8 cellular contexts compared by ENCODE assay signal in genomic region chr11:72111803-72112540, GRCh38. TPM values are rescaled to one million over a fixed set of nuclear protein-coding genes. Genes with fewer than 3 reads are reported as not detected.
DNase-seq lines count a peak whose midpoint lies in the region; TF ChIP-seq lines count a peak whose summit lies in the region.

No MANE protein-coding gene starts in this region.

- peak overlapping the region; percentile 81 for H3K4me2 ChIP-seq in MM.1S (ENCODE audit: low read depth, low read length)

- under 1% methylated on average over 29 of the region's 29 CpGs for WGBS in suprapubic skin

- no peaks in the 10 kb centered on the region for H3K9me3 ChIP-seq in MM.1S (replicated peaks; ENCODE audit: insufficient read depth, low read length)
- H3K9me3 ChIP-seq in suprapubic skin, result no peaks in the 10 kb centered on the region

- H3K36me3 ChIP-seq in MM.1S (replicated peaks; ENCODE audit: insufficient read depth, low read length) (no peaks in the 10 kb centered on the region), suprapubic skin (peaks cover 22% of the 10 kb centered on the region)

- H3K9me2 ChIP-seq in MM.1S (replicated peaks; ENCODE audit: insufficient read depth, low read length), result no peaks in the 10 kb centered on the region

- no peaks in the 10 kb centered on the region for H3K9me3 Mint-ChIP-seq in activated naive CD4-positive, alpha-beta T cell treated with anti-CD3 and anti-CD28 coated beads, Interleukin-2, amount 50 U/mL, for 24 hours

- H2AFZ ChIP-seq in MM.1S (ENCODE audit: low read length), result peak overlapping the region; percentile 45

- no peak for TF ChIP-seq EP300 in suprapubic skin (IDR thresholded peaks at IDR 0.05)

- TF ChIP-seq POLR2A in suprapubic skin (IDR thresholded peaks at IDR 0.05), result peak in 1 of 2 donors; percentile 77

- peak; percentile 85 for DNase-seq in GM03348 (ENCODE audit: low spot score)
- peak; percentile 99 for DNase-seq in HCEC 1CT
- DNase-seq in MM.1S, result peak; percentile 99
- peak; percentile 99 for DNase-seq in SHP77 treated with DMSO at 0.1 percent for 48 hours (lab: John Stamatoyannopoulos, UW)
- DNase-seq in globus pallidus (ENCODE audit: low spot score), result peak; percentile 100
- DNase-seq in non-pigmented ciliary epithelial cell (ENCODE audit: low read depth), result peak; percentile 98
- DNase-seq in suprapubic skin (ENCODE audit: low spot score in 2 of 2), result peak; percentile 96 to 97

- H3K27me3 ChIP-seq in MM.1S (replicated peaks; ENCODE audit: insufficient read depth, low read length) (no peaks in the 10 kb centered on the region), suprapubic skin (no peaks in the 10 kb centered on the region)

- TF ChIP-seq CTCF in MM.1S (IDR thresholded peaks at IDR 0.05; ENCODE audit: low read length) (no peak), suprapubic skin (IDR thresholded peaks at IDR 0.05) (no peak)

- H3K27ac Mint-ChIP-seq in activated naive CD4-positive, alpha-beta T cell treated with anti-CD3 and anti-CD28 coated beads, Interleukin-2, amount 50 U/mL, for 24 hours, result peak overlapping the region; percentile 100

- H4K20me1 ChIP-seq in MM.1S (ENCODE audit: insufficient read depth, low read length), result no peaks in the 10 kb centered on the region

- H3K27me3 Mint-ChIP-seq in activated naive CD4-positive, alpha-beta T cell treated with anti-CD3 and anti-CD28 coated beads, Interleukin-2, amount 50 U/mL, for 24 hours, result no peaks in the 10 kb centered on the region

- H3K4me1 ChIP-seq in MM.1S (ENCODE audit: low read length), result peaks cover 13% of the 10 kb centered on the region
- H3K4me1 ChIP-seq in suprapubic skin, result peaks cover 19% of the 10 kb centered on the region

- H3K4me1 Mint-ChIP-seq in activated naive CD4-positive, alpha-beta T cell treated with anti-CD3 and anti-CD28 coated beads, Interleukin-2, amount 50 U/mL, for 24 hours, result peaks cover 29% of the 10 kb centered on the region

- peaks cover 8% of the 10 kb centered on the region; the same call in 1 of the 2 replicates for H3F3A ChIP-seq in MM.1S (ENCODE audit: insufficient read depth, low read length)

- H3K79me2 ChIP-seq in MM.1S (ENCODE audit: low read length), result peaks cover 8% of the 10 kb centered on the region; the same call in 1 of the 2 replicates

- H3K36me3 Mint-ChIP-seq in activated naive CD4-positive, alpha-beta T cell treated with anti-CD3 and anti-CD28 coated beads, Interleukin-2, amount 50 U/mL, for 24 hours, result peaks cover 8% of the 10 kb centered on the region

- peak overlapping the region; percentile 65 for H3K4me3 ChIP-seq in MM.1S (ENCODE audit: low read length)
- H3K4me3 ChIP-seq in suprapubic skin, result peak overlapping the region; percentile 55

- H3K4me3 Mint-ChIP-seq in activated naive CD4-positive, alpha-beta T cell treated with anti-CD3 and anti-CD28 coated beads, Interleukin-2, amount 50 U/mL, for 24 hours, result peak overlapping the region; percentile 97

- peak overlapping the region; percentile 93 for H3K9ac ChIP-seq in MM.1S (ENCODE audit: low read length)

- H3K27ac ChIP-seq in MM.1S (ENCODE audit: low read length) (peak overlapping the region; percentile 84), suprapubic skin (peak overlapping the region; percentile 95)

RNA-seq across cellular contexts. Expression of gene ANAPC15, which starts 0.5 kb away (rescaled TPM):
- total RNA-seq in suprapubic skin, result 10 to 100 TPM; 20.6 to 32.1 (median 25.6) TPM

RNA-seq across cellular contexts. Expression of gene TOMT, which starts 6.2 kb away (rescaled TPM):
- total RNA-seq in suprapubic skin, result not detected

RNA-seq across cellular contexts. Expression of gene LAMTOR1, which starts 8.9 kb away (rescaled TPM):
- 100 to 1,000 TPM in 2 of 4 donors, 10 to 100 TPM in 2; 64.5 to 111 (median 101) TPM for total RNA-seq in suprapubic skin

RNA-seq across cellular contexts. Expression of gene FOLR3, which starts 23.6 kb away (rescaled TPM):
- total RNA-seq in suprapubic skin, result not detected

RNA-seq across cellular contexts. Expression of gene LRRC51, which starts 31.3 kb away (rescaled TPM):
- 1 to 10 TPM; 3.7 to 9.9 (median 6.6) TPM for total RNA-seq in suprapubic skin

Comparison
In these comparisons a context has a peak if more than half of its experiments do, and no peak if none do; other contexts are left out.
1. Peak in every context shown above with its lines: DNase-seq, H3K4me3 ChIP-seq and H3K27ac ChIP-seq.